6 cellular contexts compared by ENCODE assay signal in the genomic region with DNA sequence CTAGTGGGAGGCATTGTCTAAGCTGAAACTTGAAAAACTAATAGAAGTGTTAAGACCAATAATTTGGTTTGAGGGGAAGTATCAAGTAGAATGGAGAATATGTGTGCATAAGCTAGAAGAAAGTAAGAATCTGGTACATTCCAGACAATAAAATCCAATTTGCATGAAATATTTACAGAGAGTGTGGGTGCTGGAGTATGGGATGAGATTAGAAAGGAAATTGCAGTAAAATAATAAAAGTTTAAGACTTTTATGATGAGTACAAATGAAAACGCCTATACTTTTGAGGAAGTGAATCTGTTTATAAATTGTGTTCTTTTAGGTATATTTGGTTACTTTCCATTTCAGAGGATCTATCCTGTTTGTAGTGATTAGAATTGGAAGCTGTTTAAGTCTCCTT.
"Had no signal": no experiment of that assay in that cellular context is flagged by ENCODE, and none has a peak within 500 bp of the region (broad histone marks: within the 10 kb centered on the region; RNA-seq: fewer than 3 reads in every experiment).

No MANE protein-coding gene starts in this region.

- FAIRE-seq: G401.6, GM12892, GM18507, GM19239 had no signal

- DNase-seq: GDM1, GF-D8 had no signal
